15 cellular contexts compared by ENCODE assay signal in genomic region chr16:82108101-82108500, GRCh38.
DNase-seq lines count a peak whose midpoint lies in the region; ATAC-seq and TF ChIP-seq lines count a peak whose summit lies in the region.
"Had no signal": no experiment of that assay in that cellular context is flagged by ENCODE, and none has a peak within 500 bp of the region (broad histone marks: within the 10 kb centered on the region; RNA-seq: fewer than 3 reads in every experiment).

No MANE protein-coding gene starts in this region.

- 57% methylated on average over 2 of the region's 2 CpGs for WGBS in right cardiac atrium

- H3K4me1 Mint-ChIP-seq in CD8-positive, alpha-beta T cell (ENCODE audit: low read depth), result peaks cover 4% of the 10 kb centered on the region
- H3K4me1 Mint-ChIP-seq: CD4-positive, CD25-positive, alpha-beta regulatory T cell had no signal

- ATAC-seq in right cardiac atrium (peak; percentile 22 to 49), left ventricle myocardium superior (no peak)
- no peak for ATAC-seq in CD8-positive, alpha-beta T cell

- no peak overlapping the region for H3K27ac ChIP-seq in right cardiac atrium (ENCODE audit: low read length)
- no peak overlapping the region for H3K27ac ChIP-seq in CD8-positive, alpha-beta T cell (ENCODE audit: low read depth, low read length)

- no peaks in the 10 kb centered on the region for H3K27me3 Mint-ChIP-seq in CD8-positive, alpha-beta T cell (ENCODE audit: low read depth)
- H3K27me3 Mint-ChIP-seq: CD4-positive, CD25-positive, alpha-beta regulatory T cell had no signal

- no peak for TF ChIP-seq CTCF in CD8-positive, alpha-beta T cell (IDR thresholded peaks at IDR 0.05)

- no peak overlapping the region for H3K4me3 Mint-ChIP-seq in CD8-positive, alpha-beta T cell
- H3K4me3 Mint-ChIP-seq: CD4-positive, CD25-positive, alpha-beta regulatory T cell; H9 had no signal

- H3K9me3 Mint-ChIP-seq in CD8-positive, alpha-beta T cell, result no peaks in the 10 kb centered on the region
- H3K9me3 Mint-ChIP-seq: H9 had no signal

- no peaks in the 10 kb centered on the region for H3K27me3 ChIP-seq in right cardiac atrium (ENCODE audit: control insufficient read depth, insufficient read depth)
- H3K27me3 ChIP-seq in HAP-1 (ENCODE audit: low read depth), result peaks cover 5% of the 10 kb centered on the region; the same call in 1 of the 2 replicates
- no peaks in the 10 kb centered on the region for H3K27me3 ChIP-seq in CD8-positive, alpha-beta T cell (ENCODE audit: insufficient read depth, low read length)

- intact Hi-C loops in right cardiac atrium (cut with DNase I), result no loop called here
- intact Hi-C loops in left ventricle myocardium superior (cut with micrococcal nuclease), result no loop called here
- intact Hi-C loops in CD8-positive, alpha-beta T cell (cut with DNase I, micrococcal nuclease), result no loop called here

- CTCF ChIA-PET in CD8-positive, alpha-beta T cell (lab: Charles Lee), result interaction anchor here (1.4 kb wide), 1 partner anchor 156 kb away, joined by 3 read pairs; no protein-coding TSS in a partner anchor

- no peak overlapping the region for H3K4me3 ChIP-seq in right cardiac atrium (ENCODE audit: low read length)
- no peak overlapping the region for H3K4me3 ChIP-seq in HAP-1
- no peak overlapping the region for H3K4me3 ChIP-seq in CD8-positive, alpha-beta T cell (ENCODE audit: low read depth, low read length)

- H3K36me3 Mint-ChIP-seq in CD8-positive, alpha-beta T cell, result no peaks in the 10 kb centered on the region
- H3K36me3 Mint-ChIP-seq: CD4-positive, CD25-positive, alpha-beta regulatory T cell had no signal

- no peaks in the 10 kb centered on the region for H3K9me3 ChIP-seq in right cardiac atrium (ENCODE audit: control insufficient read depth, low read length)
- H3K9me3 ChIP-seq in HAP-1, result no peaks in the 10 kb centered on the region
- H3K9me3 ChIP-seq in CD8-positive, alpha-beta T cell (ENCODE audit: low read length), result no peaks in the 10 kb centered on the region
- H3K9me3 ChIP-seq: BE2C, Caco-2 had no signal

- in situ Hi-C loops in HAP-1 (cut with MboI; ENCODE audit: low sequenced_read_pairs), result no loop called here

- no peak for DNase-seq in right cardiac atrium
- DNase-seq in left ventricle myocardium superior, result no peak
- DNase-seq in HAP-1 (ENCODE audit: low spot score in 2 of 2), result peak; percentile 27 to 31
- peak; percentile 93 for DNase-seq in NCI-H82 treated with DMSO at 0.1 percent for 48 hours (lab: John Stamatoyannopoulos, UW; ENCODE audit: unreplicated experiment)
- DNase-seq in NCI-H2081 (lab: John Stamatoyannopoulos, UW), result no peak
- no peak for DNase-seq in HuH-7.5 (ENCODE audit: low spot score)
- no peak for DNase-seq in CD8-positive, alpha-beta T cell
- DNase-seq: BE2C; C1 segment of cervical spinal cord; Caco-2; CD4-positive, CD25-positive, alpha-beta regulatory T cell; DMS153; DMS79; GF-D8; H9 had no signal

- H3K4me1 ChIP-seq in right cardiac atrium (ENCODE audit: control insufficient read depth, insufficient read depth, low read length) (no peaks in the 10 kb centered on the region), HAP-1 (peaks cover 5% of the 10 kb centered on the region; the same call in 1 of the 2 replicates)
- H3K4me1 ChIP-seq in CD8-positive, alpha-beta T cell (ENCODE audit: insufficient read depth, low read length), result no peaks in the 10 kb centered on the region
- H3K4me1 ChIP-seq: BE2C, Caco-2 had no signal

- H3K36me3 ChIP-seq in HAP-1 (replicated peaks), result no peaks in the 10 kb centered on the region
- H3K36me3 ChIP-seq in CD8-positive, alpha-beta T cell (ENCODE audit: insufficient read depth, low read length), result no peaks in the 10 kb centered on the region
- H3K36me3 ChIP-seq: BE2C had no signal

- no peak overlapping the region for H3K27ac Mint-ChIP-seq in CD8-positive, alpha-beta T cell
- H3K27ac Mint-ChIP-seq: CD4-positive, CD25-positive, alpha-beta regulatory T cell; H9 had no signal

- POLR2A ChIA-PET in CD8-positive, alpha-beta T cell (lab: Charles Lee), result no interaction called here

Comparison
In these comparisons a context has a peak if more than half of its experiments do, and no peak if none do; other contexts are left out.
1. ATAC-seq: peak in right cardiac atrium (2 of 2); none in left ventricle myocardium superior (single experiment) and CD8-positive, alpha-beta T cell (single experiment).
2. DNase-seq: peak in HAP-1 (2 of 2) and NCI-H82 treated with DMSO at 0.1 percent for 48 hours (single experiment); none in right cardiac atrium (0 of 3), left ventricle myocardium superior (single experiment), NCI-H2081 (0 of 2), HuH-7.5 (single experiment) and CD8-positive, alpha-beta T cell (0 of 7).